In genomic region chr10:24009736-24010135, GRCh38 we compare ENCODE assay signal across 21 cellular contexts.
A peak's percentile ranks its signal among the peaks of the same experiment; 100 is the strongest.
DNase-seq lines count a peak whose midpoint lies in the region; ATAC-seq, FAIRE-seq and TF ChIP-seq lines count a peak whose summit lies in the region.
"Had no signal": no experiment of that assay in that cellular context is flagged by ENCODE, and none has a peak within 500 bp of the region (broad histone marks: within the 10 kb centered on the region; RNA-seq: fewer than 3 reads in every experiment).

No MANE protein-coding gene starts in this region.

- H3K27me3 ChIP-seq in smooth muscle cell (ENCODE audit: low read depth) = no peaks in the 10 kb centered on the region

- ATAC-seq in naive thymus-derived CD8-positive, alpha-beta T cell = no peak
- ATAC-seq: HepG2 had no signal

- no peaks in the 10 kb centered on the region for H3F3A ChIP-seq in smooth muscle cell (ENCODE audit: low read depth)

- H3K4me2 ChIP-seq in smooth muscle cell = peak overlapping the region; percentile 51

- no peak for FAIRE-seq in H54 (lab: Jason Lieb, UNC)
- FAIRE-seq: A204.1, D721Med, GM12892, GM19239, HepG2 had no signal

- WGBS in smooth muscle cell (ENCODE audit: low lambda C conversion rate) = 65% methylated on average over 1 of the region's 1 CpG

- no peak for TF ChIP-seq POLR2A in H54 (IDR thresholded peaks at IDR 0.05; ENCODE audit: low read depth, low read length)

- no peaks in the 10 kb centered on the region for H3K27me3 Mint-ChIP-seq in nephron progenitor cell (ENCODE audit: low read depth, poor library complexity)
- peaks cover 4 to 47% (median 8%) of the 10 kb centered on the region in 5 donors for H3K27me3 Mint-ChIP-seq in naive thymus-derived CD8-positive, alpha-beta T cell

- peaks cover 16% of the 10 kb centered on the region for H3K4me1 ChIP-seq in smooth muscle cell (ENCODE audit: low read depth)

- no peaks in the 10 kb centered on the region for H3K36me3 ChIP-seq in smooth muscle cell (ENCODE audit: low read depth)
- H3K36me3 ChIP-seq: HAP-1 had no signal

- H3K36me3 Mint-ChIP-seq in nephron progenitor cell (ENCODE audit: low read depth) = no peaks in the 10 kb centered on the region
- no peaks in the 10 kb centered on the region for H3K36me3 Mint-ChIP-seq in naive thymus-derived CD8-positive, alpha-beta T cell

- no peak overlapping the region for H3K4me3 Mint-ChIP-seq in nephron progenitor cell
- no peak overlapping the region for H3K4me3 Mint-ChIP-seq in naive thymus-derived CD8-positive, alpha-beta T cell
- H3K4me3 Mint-ChIP-seq: B cell; CD4-positive, alpha-beta T cell; HFFc6 had no signal

- H3K4me3 ChIP-seq in smooth muscle cell = no peak overlapping the region
- H3K4me3 ChIP-seq: HAP-1 had no signal

- DNase-seq in SW480 (ENCODE audit: low spot score) (peak; percentile 14), astrocyte of the hippocampus (ENCODE audit: low read depth, low spot score) (peak; percentile 17), nephron progenitor cell (no peak), smooth muscle cell (lab: John Stamatoyannopoulos, UW; ENCODE audit: unreplicated experiment) (no peak), H54 (ENCODE audit: insufficient read length, low spot score) (no peak), HuH-7.5 (ENCODE audit: low spot score) (no peak)
- DNase-seq in naive thymus-derived CD8-positive, alpha-beta T cell = no peak
- DNase-seq: C1 segment of cervical spinal cord; CD4-positive, alpha-beta T cell; DMS153; DMS79 treated with DMSO at 0.1 percent for 48 hours; GDM1; GOT3; HFFc6 had no signal

- H3K9ac ChIP-seq in smooth muscle cell (ENCODE audit: low read depth) = no peak overlapping the region

- POLR2A ChIA-PET in naive thymus-derived CD8-positive, alpha-beta T cell (lab: Charles Lee) = no interaction called here

- no peak overlapping the region for H2AFZ ChIP-seq in smooth muscle cell (ENCODE audit: low read depth)

- no peaks in the 10 kb centered on the region for H3K9me3 ChIP-seq in smooth muscle cell (replicated peaks; ENCODE audit: low read depth)
- H3K9me3 ChIP-seq: HAP-1 had no signal

- H4K20me1 ChIP-seq in smooth muscle cell (ENCODE audit: low read depth) = no peaks in the 10 kb centered on the region

- H3K27ac Mint-ChIP-seq in nephron progenitor cell = peak overlapping the region; percentile 83
- no peak overlapping the region for H3K27ac Mint-ChIP-seq in naive thymus-derived CD8-positive, alpha-beta T cell
- H3K27ac Mint-ChIP-seq: B cell; CD4-positive, alpha-beta T cell; HFFc6 had no signal

- TF ChIP-seq CTCF in nephron progenitor cell (IDR thresholded peaks at IDR 0.05) = no peak
- no peak for TF ChIP-seq CTCF in smooth muscle cell (IDR thresholded peaks at IDR 0.05; ENCODE audit: borderline replicate concordance, insufficient read depth, poor library complexity, severe bottlenecking)

- H3K9me3 Mint-ChIP-seq in nephron progenitor cell = peaks cover 3% of the 10 kb centered on the region
- H3K9me3 Mint-ChIP-seq in naive thymus-derived CD8-positive, alpha-beta T cell = peaks cover 0 to 9% (median 0%) of the 10 kb centered on the region in 9 donors

- H3K79me2 ChIP-seq in smooth muscle cell (ENCODE audit: low read depth) = no peaks in the 10 kb centered on the region

- H3K27ac ChIP-seq in smooth muscle cell (ENCODE audit: low read depth) = peak overlapping the region; percentile 79

- H3K4me1 Mint-ChIP-seq in nephron progenitor cell = peaks cover 62% of the 10 kb centered on the region
- no peaks in the 10 kb centered on the region for H3K4me1 Mint-ChIP-seq in naive thymus-derived CD8-positive, alpha-beta T cell
- H3K4me1 Mint-ChIP-seq: B cell had no signal

Comparison
In these comparisons a context has a peak if more than half of its experiments do, and no peak if none do; other contexts are left out.
1. DNase-seq: peak in SW480 (single experiment) and astrocyte of the hippocampus (single experiment); none in nephron progenitor cell (single experiment), smooth muscle cell (single experiment), H54 (single experiment), HuH-7.5 (single experiment) and naive thymus-derived CD8-positive, alpha-beta T cell (0 of 10).